1 cellular context compared by ENCODE assay signal in the genomic region with DNA sequence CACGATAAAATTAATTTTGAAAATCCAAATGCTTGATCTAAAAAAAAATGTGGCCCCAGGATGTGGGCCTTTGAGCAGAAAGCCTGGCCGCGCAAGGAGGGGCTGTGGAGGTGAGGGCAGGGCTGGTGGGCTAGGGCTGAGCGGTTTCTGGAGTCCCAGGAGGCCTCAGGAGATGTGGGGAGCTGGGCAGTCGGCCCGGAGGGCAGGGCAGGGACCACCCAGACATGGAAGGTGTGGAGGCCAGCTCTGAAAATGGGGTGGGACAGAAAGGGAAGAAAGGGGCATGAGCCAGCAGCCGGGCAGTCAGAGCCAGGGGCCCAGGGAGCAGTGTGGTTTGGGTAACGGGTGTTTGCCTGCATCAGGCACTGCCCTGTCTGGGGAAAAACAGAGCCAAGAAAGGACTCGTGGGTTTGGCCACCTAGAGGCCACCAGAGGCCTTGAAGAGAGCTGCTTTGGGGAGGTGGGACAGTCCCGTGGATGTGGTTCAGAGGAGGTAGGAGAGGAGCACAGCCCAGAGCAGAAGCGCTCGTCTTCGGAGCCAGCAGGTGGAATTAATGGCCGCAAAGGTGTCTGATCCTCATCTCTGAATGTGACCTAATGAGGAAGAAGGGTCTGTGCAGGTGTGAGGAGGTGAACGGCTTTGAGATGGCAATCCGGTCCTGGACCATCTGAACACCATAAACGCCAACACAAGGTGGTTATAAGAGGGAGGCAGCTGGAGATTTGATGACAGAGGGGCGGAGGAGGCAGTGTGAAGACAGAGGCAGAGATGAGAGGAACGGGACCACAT.
TF ChIP-seq lines count a peak whose summit lies in the region.

No MANE protein-coding gene starts in this region.

TF ChIP-seq in HepG2, 621 proteins besides CTCF, POLR2A, EP300 and RAD21 (continued from another document):
- TF ChIP-seq, protein P1, sequence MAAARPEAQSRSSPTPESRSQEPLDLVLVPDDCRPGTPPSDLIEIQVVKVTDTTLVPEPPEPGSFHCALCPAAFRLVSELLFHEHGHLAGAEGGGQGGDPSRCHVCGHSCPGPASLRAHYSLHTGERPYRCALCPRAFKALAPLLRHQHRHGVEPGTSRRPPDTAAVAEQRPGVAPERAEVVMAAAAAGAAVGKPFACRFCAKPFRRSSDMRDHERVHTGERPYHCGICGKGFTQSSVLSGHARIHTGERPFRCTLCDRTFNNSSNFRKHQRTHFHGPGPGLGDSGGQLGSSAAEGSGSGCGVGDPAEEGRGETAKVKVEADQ (CRISPR knock-in tag; IDR thresholded peaks at IDR 0.05; ENCODE audit: borderline replicate concordance) = no peak
TF ChIP-seq in HepG2: peak in this region for 7.
